Comparison of ENCODE assay signal across 8 cellular contexts in genomic region chr15:31365655-31366127, GRCh38. TPM values are rescaled to one million over a fixed set of nuclear protein-coding genes. Genes with fewer than 3 reads are reported as not detected.
DNase-seq lines count a peak whose midpoint lies in the region; ATAC-seq and TF ChIP-seq lines count a peak whose summit lies in the region.

No MANE protein-coding gene starts in this region.

- ATAC-seq in CD4-positive, CD25-positive, alpha-beta regulatory T cell (ENCODE audit: low read depth in 2 of 2), result peak; percentile 38 to 49
- ATAC-seq in GM21786 (IDR thresholded peaks at IDR 0.05; ENCODE audit: unreplicated experiment), result peak; percentile 40

- WGBS in endodermal cell (ENCODE audit: insufficient coverage in 1 of 2, insufficient read length in 1 of 2), 2 experiments, result 32% methylated on average over 9 to 22 of the region's 22 CpGs

- H3K36me3 ChIP-seq in CD4-positive, CD25-positive, alpha-beta regulatory T cell (ENCODE audit: control insufficient read depth, insufficient read depth, low read length), result peaks cover 6% of the 10 kb centered on the region
- H3K36me3 ChIP-seq in endodermal cell (ENCODE audit: control insufficient read depth, insufficient read depth, low read length), result no peaks in the 10 kb centered on the region
- no peaks in the 10 kb centered on the region for H3K36me3 ChIP-seq in mucosa of rectum (ENCODE audit: control insufficient read depth in 2 of 2, insufficient read depth in 2 of 2, low read length in 2 of 2)

- no peak overlapping the region for H3K4me3 ChIP-seq in CD4-positive, CD25-positive, alpha-beta regulatory T cell (ENCODE audit: low read depth, low read length)
- H3K4me3 ChIP-seq in endodermal cell (ENCODE audit: low read length), result no peak overlapping the region
- peak overlapping the region in 1 of 2 donors; percentile 57 for H3K4me3 ChIP-seq in mucosa of rectum (ENCODE audit: low read length in 2 of 2)

- peaks cover 100% of the 10 kb centered on the region for H3K4me1 ChIP-seq in CD4-positive, CD25-positive, alpha-beta regulatory T cell (ENCODE audit: control insufficient read depth, insufficient read depth, low read length, poor library complexity, severe bottlenecking)
- H3K4me1 ChIP-seq in endodermal cell (ENCODE audit: control insufficient read depth, insufficient read depth, low read length) (peaks cover 15% of the 10 kb centered on the region), mucosa of rectum (ENCODE audit: control insufficient read depth in 2 of 2, insufficient read depth in 2 of 2, low read length in 2 of 2) (peaks cover 61 to 63% of the 10 kb centered on the region in 2 donors)

- peaks cover 16 to 99% (median 81%) of the 10 kb centered on the region in 4 donors for H3K4me1 Mint-ChIP-seq in CD4-positive, CD25-positive, alpha-beta regulatory T cell
- peaks cover 36% of the 10 kb centered on the region for H3K4me1 Mint-ChIP-seq in endodermal cell

- H3K36me3 Mint-ChIP-seq in CD4-positive, CD25-positive, alpha-beta regulatory T cell, result peaks cover 23% of the 10 kb centered on the region
- peaks cover 3% of the 10 kb centered on the region for H3K36me3 Mint-ChIP-seq in endodermal cell (ENCODE audit: low read depth)

- peak; percentile 61 to 87 (median 75) for DNase-seq in CD4-positive, CD25-positive, alpha-beta regulatory T cell
- DNase-seq in NCI-H2107 treated with DMSO at 0.1 percent for 48 hours (lab: John Stamatoyannopoulos, UW; ENCODE audit: unreplicated experiment), result peak; percentile 28
- peak; percentile 79 for DNase-seq in activated CD8-positive, alpha-beta memory T cell treated with anti-CD3 and anti-CD28 coated beads, Interleukin-2, amount 50 U/mL, for 4 hours
- peak; percentile 90 for DNase-seq in endodermal cell
- DNase-seq in stimulated activated CD8-positive, alpha-beta memory T cell treated with anti-CD3 and anti-CD28 coated beads, Interleukin-4, amount 100 ng/mL, for 48 hours, result peak; percentile 87
- no peak for DNase-seq in HK-2 (ENCODE audit: unreplicated experiment)

- peaks cover 5% of the 10 kb centered on the region in 2 experiments for H3K9me3 ChIP-seq in CD4-positive, CD25-positive, alpha-beta regulatory T cell (ENCODE audit: control insufficient read depth in 2 of 2, low read length in 2 of 2)
- H3K9me3 ChIP-seq in endodermal cell (ENCODE audit: control insufficient read depth, low read length) (peaks cover 10% of the 10 kb centered on the region), mucosa of rectum (ENCODE audit: control insufficient read depth in 2 of 2, low read length in 2 of 2) (no peaks in the 10 kb centered on the region)

- peaks cover 4% of the 10 kb centered on the region for H3K27me3 Mint-ChIP-seq in CD4-positive, CD25-positive, alpha-beta regulatory T cell
- no peaks in the 10 kb centered on the region for H3K27me3 Mint-ChIP-seq in endodermal cell (ENCODE audit: insufficient read depth)

- TF ChIP-seq CTCF in endodermal cell (conservative IDR thresholded peaks at IDR 0.05), result peak; percentile 62

- H3K9ac ChIP-seq in endodermal cell (ENCODE audit: extremely low read depth, low read length, poor library complexity, severe bottlenecking), result no peak overlapping the region
- H3K9ac ChIP-seq in mucosa of rectum (ENCODE audit: low read depth in 1 of 2, low read length in 2 of 2), result peak overlapping the region; percentile 41 to 73

- no peaks in the 10 kb centered on the region for H3K27me3 ChIP-seq in CD4-positive, CD25-positive, alpha-beta regulatory T cell (ENCODE audit: control insufficient read depth, insufficient read depth, low read length)
- H3K27me3 ChIP-seq in endodermal cell (ENCODE audit: control insufficient read depth, insufficient read depth, low read length, poor library complexity, severe bottlenecking) (no peaks in the 10 kb centered on the region), mucosa of rectum (ENCODE audit: control insufficient read depth in 2 of 2, insufficient read depth in 2 of 2, low read length in 2 of 2) (no peaks in the 10 kb centered on the region)

- H3K27ac ChIP-seq in CD4-positive, CD25-positive, alpha-beta regulatory T cell (ENCODE audit: insufficient read depth, low read length, poor library complexity, severe bottlenecking), result peak overlapping the region; percentile 98
- no peak overlapping the region for H3K27ac ChIP-seq in endodermal cell (ENCODE audit: low read depth, low read length)
- peak overlapping the region; percentile 84 for H3K27ac ChIP-seq in mucosa of rectum (ENCODE audit: low read depth in 2 of 2, low read length in 2 of 2)

- peak overlapping the region; percentile 86 to 89 (median 88) for H3K4me3 Mint-ChIP-seq in CD4-positive, CD25-positive, alpha-beta regulatory T cell
- peak overlapping the region; percentile 38 for H3K4me3 Mint-ChIP-seq in endodermal cell

- H3K27ac Mint-ChIP-seq in CD4-positive, CD25-positive, alpha-beta regulatory T cell, result peak overlapping the region; percentile 94 to 98 (median 97)
- H3K27ac Mint-ChIP-seq in endodermal cell, result peak overlapping the region; percentile 39

- peaks cover 0 to 6% (median 0%) of the 10 kb centered on the region in 7 donors for H3K9me3 Mint-ChIP-seq in CD4-positive, CD25-positive, alpha-beta regulatory T cell
- peaks cover 6% of the 10 kb centered on the region for H3K9me3 Mint-ChIP-seq in endodermal cell

RNA-seq across cellular contexts. Expression of gene KLF13, which starts 39.1 kb away (rescaled TPM):
- 227 TPM for total RNA-seq in CD4-positive, CD25-positive, alpha-beta regulatory T cell
- 10 to 100 TPM; 36.3 to 52.1 (median 47.7) TPM for polyA plus RNA-seq in CD4-positive, CD25-positive, alpha-beta regulatory T cell
- total RNA-seq in endodermal cell, result 10 to 100 TPM; 18.7 to 18.9 TPM
- polyA plus RNA-seq in endodermal cell (2013, experiment 1 of 2), result 58.0 TPM
- 51.5 TPM for polyA plus RNA-seq in endodermal cell (2013, experiment 2 of 2)

Comparison
In these comparisons a context has a peak if more than half of its experiments do, and no peak if none do; other contexts are left out.
1. RNA of gene KLF13, which starts 39.1 kb away (total RNA-seq): 227 TPM in CD4-positive, CD25-positive, alpha-beta regulatory T cell (single experiment); 18.7 to 18.9 TPM in endodermal cell; every median in the first group is over 10 times any median in the second.